9 cellular contexts compared by ENCODE assay signal in genomic region chr2:22355816-22356433, GRCh38.
DNase-seq lines count a peak whose midpoint lies in the region; ATAC-seq and TF ChIP-seq lines count a peak whose summit lies in the region.
"Had no signal": no experiment of that assay in that cellular context is flagged by ENCODE, and none has a peak within 500 bp of the region (broad histone marks: within the 10 kb centered on the region; RNA-seq: fewer than 3 reads in every experiment).

No MANE protein-coding gene starts in this region.

- H3K4me3 ChIP-seq in KMS-11 (IDR thresholded peaks at IDR 0.05; ENCODE audit: insufficient read depth, low read depth, low read length) = no peak overlapping the region
- no peak overlapping the region for H3K4me3 ChIP-seq in foreskin fibroblast (ENCODE audit: low read depth in 1 of 2, low read length in 2 of 2)
- no peak overlapping the region for H3K4me3 ChIP-seq in osteoblast (ENCODE audit: insufficient read depth, low read length)

- no peaks in the 10 kb centered on the region for H3K36me3 ChIP-seq in KMS-11 (ENCODE audit: insufficient read depth)
- H3K36me3 ChIP-seq in osteoblast (ENCODE audit: insufficient read depth, low read length) = no peaks in the 10 kb centered on the region

- H3K4me1 ChIP-seq in KMS-11 (ENCODE audit: low read depth, poor library complexity, severe bottlenecking) (no peaks in the 10 kb centered on the region), osteoblast (ENCODE audit: insufficient read depth, low read length) (no peaks in the 10 kb centered on the region)

- H3K9me3 ChIP-seq in osteoblast (ENCODE audit: low read depth, low read length) = no peaks in the 10 kb centered on the region

- TF ChIP-seq CTCF in KMS-11 (conservative IDR thresholded peaks at IDR 0.05; ENCODE audit: low read depth, low read length) (peak; percentile 92), foreskin fibroblast (IDR thresholded peaks at IDR 0.05; ENCODE audit: low read depth, low read length) (peak; percentile 52), osteoblast (IDR thresholded peaks at IDR 0.05; ENCODE audit: extremely low read depth, low read depth, low read length) (peak; percentile 47)

- H3K27me3 ChIP-seq in KMS-11 (ENCODE audit: insufficient read depth, low read depth) (no peaks in the 10 kb centered on the region), osteoblast (ENCODE audit: insufficient read depth, low read length) (no peaks in the 10 kb centered on the region)

- H3K27ac ChIP-seq in KMS-11 (no peak overlapping the region), osteoblast (ENCODE audit: low read depth, low read length) (no peak overlapping the region)

- ATAC-seq in GM21390 (IDR thresholded peaks at IDR 0.05; ENCODE audit: unreplicated experiment) = peak; percentile 87
- no peak for ATAC-seq in GM21447 (IDR thresholded peaks at IDR 0.05; ENCODE audit: unreplicated experiment)
- ATAC-seq: activated naive CD4-positive, alpha-beta T cell treated with anti-CD3 and anti-CD28 coated beads, Interleukin-2, amount 50 U/mL, for 72 hours had no signal

- no peak overlapping the region for H3K9ac ChIP-seq in KMS-11

- peak; percentile 78 for DNase-seq in DMS 273 (lab: John Stamatoyannopoulos, UW; ENCODE audit: unreplicated experiment)
- DNase-seq in DMS 273 treated with DMSO at 0.1 percent for 48 hours (lab: John Stamatoyannopoulos, UW) = no peak
- DNase-seq in activated CD8-positive, alpha-beta memory T cell treated with anti-CD3 and anti-CD28 coated beads for 48 hours (ENCODE audit: low read depth in 2 of 3, low spot score in 2 of 3) = peak in 2 of 3 experiments; percentile 23 to 38
- DNase-seq in foreskin fibroblast = peak in 1 of 2 donors; percentile 1
- DNase-seq in osteoblast (ENCODE audit: insufficient read length, low spot score, missing footprints) = no peak

- H4K20me1 ChIP-seq in KMS-11 (ENCODE audit: insufficient read depth) = no peaks in the 10 kb centered on the region
- no peaks in the 10 kb centered on the region for H4K20me1 ChIP-seq in osteoblast (ENCODE audit: insufficient read depth, low read length)

- no peak overlapping the region for H3K4me2 ChIP-seq in KMS-11
- no peak overlapping the region for H3K4me2 ChIP-seq in osteoblast (ENCODE audit: insufficient read depth, low read length)

- H3K79me2 ChIP-seq in KMS-11 (ENCODE audit: insufficient read depth, low read depth) (no peaks in the 10 kb centered on the region), osteoblast (ENCODE audit: insufficient read depth, low read length) (no peaks in the 10 kb centered on the region)

- no peak overlapping the region for H2AFZ ChIP-seq in KMS-11 (ENCODE audit: low read depth)
- no peak overlapping the region for H2AFZ ChIP-seq in osteoblast (ENCODE audit: low read length)

Comparison
In these comparisons a context has a peak if more than half of its experiments do, and no peak if none do; other contexts are left out.
1. DNase-seq: peak in DMS 273 (single experiment) and activated CD8-positive, alpha-beta memory T cell treated with anti-CD3 and anti-CD28 coated beads for 48 hours (2 of 3); none in DMS 273 treated with DMSO at 0.1 percent for 48 hours (single experiment) and osteoblast (single experiment).
2. Peak in every context shown above with its lines, with median percentiles within 50 percentile points of each other: CTCF ChIP-seq.